ENCODE assay signal across 12 cellular contexts in genomic region chr6:116665464-116665863, GRCh38.
DNase-seq lines count a peak whose midpoint lies in the region; ATAC-seq and TF ChIP-seq lines count a peak whose summit lies in the region.
"Had no signal": no experiment of that assay in that cellular context is flagged by ENCODE, and none has a peak within 500 bp of the region (broad histone marks: within the 10 kb centered on the region; RNA-seq: fewer than 3 reads in every experiment).

No MANE protein-coding gene starts in this region.

- H3K36me3 Mint-ChIP-seq in stimulated activated naive CD8-positive, alpha-beta T cell treated with anti-CD3 and anti-CD28 coated beads, Interleukin-15, Interleukin-2, amounts not matched to agents 100 ng/mL and 50 ng/mL, for 24 hours (ENCODE audit: low read depth) = peaks cover 25% of the 10 kb centered on the region

- no peaks in the 10 kb centered on the region for H3K9me3 ChIP-seq in SK-N-MC (ENCODE audit: low read depth, low read length)
- H3K9me3 ChIP-seq: MG63, thyroid gland had no signal

- no peak for DNase-seq in stimulated activated naive CD8-positive, alpha-beta T cell treated with anti-CD3 and anti-CD28 coated beads, Interleukin-15, Interleukin-2, amounts not matched to agents 100 U/mL and 50 U/mL, for 24 hours
- DNase-seq in SK-N-MC (ENCODE audit: low read depth, low spot score) = no peak
- DNase-seq in erythroblast (lab: John Stamatoyannopoulos, UW) = peak; percentile 2 to 27
- no peak for DNase-seq in epidermal melanocyte (ENCODE audit: insufficient read length, low spot score)
- DNase-seq: left colon, MG63, NCI-H748 treated with DMSO at 0.1 percent for 48 hours, thyroid gland had no signal

- H3K9me3 Mint-ChIP-seq in stimulated activated naive CD8-positive, alpha-beta T cell treated with anti-CD3 and anti-CD28 coated beads, Interleukin-15, Interleukin-2, amounts not matched to agents 100 ng/mL and 50 ng/mL, for 24 hours = no peaks in the 10 kb centered on the region

- no peaks in the 10 kb centered on the region for H3K27me3 Mint-ChIP-seq in stimulated activated naive CD8-positive, alpha-beta T cell treated with anti-CD3 and anti-CD28 coated beads, Interleukin-15, Interleukin-2, amounts not matched to agents 100 ng/mL and 50 ng/mL, for 24 hours

- no peak for TF ChIP-seq POLR2A in erythroblast (IDR thresholded peaks at IDR 0.05; ENCODE audit: low read length)

- no peak overlapping the region for H3K27ac ChIP-seq in SK-N-MC
- H3K27ac ChIP-seq: thyroid gland had no signal

- H3K4me3 ChIP-seq in SK-N-MC = peak overlapping the region; percentile 65
- H3K4me3 ChIP-seq: thyroid gland had no signal

- H3K36me3 ChIP-seq in SK-N-MC (ENCODE audit: insufficient read depth, low read length) = no peaks in the 10 kb centered on the region
- H3K36me3 ChIP-seq: thyroid gland had no signal

- H3K4me3 Mint-ChIP-seq in stimulated activated naive CD8-positive, alpha-beta T cell treated with anti-CD3 and anti-CD28 coated beads, Interleukin-15, Interleukin-2, amounts not matched to agents 100 ng/mL and 50 ng/mL, for 24 hours = peak overlapping the region; percentile 97

- peaks cover 51% of the 10 kb centered on the region for H3K4me1 Mint-ChIP-seq in stimulated activated naive CD8-positive, alpha-beta T cell treated with anti-CD3 and anti-CD28 coated beads, Interleukin-15, Interleukin-2, amounts not matched to agents 100 ng/mL and 50 ng/mL, for 24 hours (ENCODE audit: low read depth)

- peak overlapping the region; percentile 64 for H3K9ac ChIP-seq in SK-N-MC (ENCODE audit: insufficient read length)

- H3K27ac Mint-ChIP-seq in stimulated activated naive CD8-positive, alpha-beta T cell treated with anti-CD3 and anti-CD28 coated beads, Interleukin-15, Interleukin-2, amounts not matched to agents 100 ng/mL and 50 ng/mL, for 24 hours = no peak overlapping the region

- ATAC-seq in stimulated activated naive CD8-positive, alpha-beta T cell treated with anti-CD3 and anti-CD28 coated beads, Interleukin-15, Interleukin-2, amounts not matched to agents 100 U/mL and 50 U/mL, for 24 hours = no peak
- ATAC-seq in GM18907 (IDR thresholded peaks at IDR 0.05; ENCODE audit: unreplicated experiment) = no peak
- no peak for ATAC-seq in HG03439 (IDR thresholded peaks at IDR 0.05; ENCODE audit: unreplicated experiment)
- ATAC-seq in HG03280 (IDR thresholded peaks at IDR 0.05; ENCODE audit: unreplicated experiment) = no peak
- ATAC-seq: left colon had no signal

Comparison
In these comparisons a context has a peak if more than half of its experiments do, and no peak if none do; other contexts are left out.
1. DNase-seq: peak in erythroblast (2 of 2); none in stimulated activated naive CD8-positive, alpha-beta T cell treated with anti-CD3 and anti-CD28 coated beads, Interleukin-15, Interleukin-2, amounts not matched to agents 100 U/mL and 50 U/mL, for 24 hours (single experiment), SK-N-MC (single experiment) and epidermal melanocyte (single experiment).